In the genomic region with DNA sequence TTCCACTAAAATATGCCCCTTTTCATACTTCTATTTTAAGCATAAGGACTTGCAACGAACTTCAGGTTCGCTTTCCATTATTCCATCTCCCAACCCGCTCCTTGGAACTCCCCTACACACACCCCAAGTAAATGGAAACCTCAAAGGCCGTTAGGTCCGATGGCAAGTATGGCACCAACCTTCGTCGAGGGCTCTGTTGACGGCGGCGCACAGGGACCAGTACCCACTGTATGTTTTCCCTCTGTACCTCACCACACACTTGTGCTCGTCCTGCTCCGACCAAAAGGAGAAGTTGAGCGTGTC, we compare ENCODE assay signal across 8 cellular contexts. TPM values are rescaled to one million over a fixed set of nuclear protein-coding genes. Genes with fewer than 3 reads are reported as not detected.
DNase-seq lines count a peak whose midpoint lies in the region; ATAC-seq and TF ChIP-seq lines count a peak whose summit lies in the region.

No MANE protein-coding gene starts in this region.

- WGBS in heart right ventricle, 2 donors = 20 to 23% methylated on average over 13 of the region's 13 CpGs

- H3K27ac ChIP-seq in BLaER1 treated with 17β-estradiol and CSF1 and Interleukin-3, amounts not matched to agents 10 nM and 100 nM = peak overlapping the region in 1 of 11 experiments; percentile 53; a peak in 1 of 22 replicates
- H3K27ac ChIP-seq in WERI-Rb-1 (peak overlapping the region; percentile 94), heart right ventricle (peak overlapping the region; percentile 28 to 92 (median 88)), skin epidermis (peak overlapping the region; percentile 47 to 95 (median 89))

- no peaks in the 10 kb centered on the region for H4K20me1 ChIP-seq in BLaER1 treated with 17β-estradiol and CSF1 and Interleukin-3, amounts not matched to agents 10 nM and 100 nM

- no peak for ATAC-seq in heart right ventricle
- no peak for ATAC-seq in HG03457 (IDR thresholded peaks at IDR 0.05; ENCODE audit: unreplicated experiment)

- DNase-seq in HFF-Myc (ENCODE audit: extremely low read depth, low read depth) (no peak), WERI-Rb-1 (peak; percentile 21), heart right ventricle (no peak), A172 (ENCODE audit: low spot score) (no peak)
- no peak for DNase-seq in stimulated activated CD4-positive, alpha-beta T cell treated with anti-CD3 and anti-CD28 coated beads, Interleukin-2, amount 100 ng/mL, for 48 hours

- peaks cover 0 to 5% (median 0%) of the 10 kb centered on the region in 11 experiments; a peak in 1 of 22 replicates for H3K36me3 ChIP-seq in BLaER1 treated with 17β-estradiol and CSF1 and Interleukin-3, amounts not matched to agents 10 nM and 100 nM
- H3K36me3 ChIP-seq in WERI-Rb-1 (peaks cover 37% of the 10 kb centered on the region), heart right ventricle (peaks cover 0 to 41% (median 11%) of the 10 kb centered on the region in 9 donors)

- TF ChIP-seq CTCF in HFF-Myc (IDR thresholded peaks at IDR 0.05; ENCODE audit: low read depth, low read length, missing control alignments) (no peak), WERI-Rb-1 (IDR thresholded peaks at IDR 0.05; ENCODE audit: low read depth, low read length) (no peak), heart right ventricle (IDR thresholded peaks at IDR 0.05) (no peak)

- intact Hi-C loops in heart right ventricle (cut with DNase I) = loop anchor here in 5 of 10 donors (1.0 to 10.0 kb wide), 5 partner anchors 23 to 306 kb away; no protein-coding TSS in a partner anchor

- H3K4me1 ChIP-seq in BLaER1 treated with 17β-estradiol and CSF1 and Interleukin-3, amounts not matched to agents 10 nM and 100 nM = peaks cover 0 to 12% (median 6%) of the 10 kb centered on the region in 10 experiments; a peak in 10 of 20 replicates
- H3K4me1 ChIP-seq in heart right ventricle = peaks cover 4 to 23% (median 17%) of the 10 kb centered on the region in 9 donors

- H3K27me3 ChIP-seq in BLaER1 treated with 17β-estradiol and CSF1 and Interleukin-3, amounts not matched to agents 10 nM and 100 nM = peaks cover 30 to 46% (median 42%) of the 10 kb centered on the region in 11 experiments
- H3K27me3 ChIP-seq in WERI-Rb-1 (ENCODE audit: insufficient read depth, low read depth, severe bottlenecking) (no peaks in the 10 kb centered on the region), heart right ventricle (no peaks in the 10 kb centered on the region)

- H3K9me3 ChIP-seq in BLaER1 treated with 17β-estradiol and CSF1 and Interleukin-3, amounts not matched to agents 10 nM and 100 nM (replicated peaks in 1 of 11) = peaks cover 0 to 25% (median 17%) of the 10 kb centered on the region in 11 experiments; a peak in 20 of 22 replicates
- H3K9me3 ChIP-seq in WERI-Rb-1 (ENCODE audit: severe bottlenecking) (no peaks in the 10 kb centered on the region), heart right ventricle (no peaks in the 10 kb centered on the region)

- H3K9ac ChIP-seq in BLaER1 treated with 17β-estradiol and CSF1 and Interleukin-3, amounts not matched to agents 10 nM and 100 nM = peak overlapping the region in 1 of 11 experiments; percentile 49; a peak in 2 of 22 replicates

- peak overlapping the region; percentile 44 to 95 (median 64); a peak in 20 of 22 replicates for H3K4me2 ChIP-seq in BLaER1 treated with 17β-estradiol and CSF1 and Interleukin-3, amounts not matched to agents 10 nM and 100 nM

- H3K4me3 ChIP-seq in BLaER1 treated with 17β-estradiol and CSF1 and Interleukin-3, amounts not matched to agents 10 nM and 100 nM = peak overlapping the region; percentile 23 to 64 (median 46); a peak in 16 of 20 replicates
- H3K4me3 ChIP-seq in HFF-Myc (replicated peaks; ENCODE audit: low read depth, low read length) = peak overlapping the region; percentile 50
- H3K4me3 ChIP-seq in WERI-Rb-1 (ENCODE audit: low read depth, low read length) = peak overlapping the region; percentile 87
- H3K4me3 ChIP-seq in heart right ventricle = peak overlapping the region; percentile 60 to 85 (median 80)
- peak overlapping the region; percentile 50 to 67 (median 61) for H3K4me3 ChIP-seq in skin epidermis

RNA-seq across cellular contexts. Expression of gene HNRNPK, which starts 24.1 kb away (rescaled TPM):
- total RNA-seq in heart right ventricle = 100 to 1,000 TPM; 269 to 351 (median 326) TPM
- 100 to 1,000 TPM; 129 to 239 TPM for polyA plus RNA-seq in heart right ventricle
- 631 and 694 TPM in 2 replicates for total RNA-seq in A172 (2014; rRNA removed; shearing (Covaris generic))

RNA-seq across cellular contexts. Expression of gene RMI1, which starts 24.7 kb away (rescaled TPM):
- 1 to 10 TPM; 4.2 to 9.7 (median 5.8) TPM for total RNA-seq in heart right ventricle
- polyA plus RNA-seq in heart right ventricle = 1 to 10 TPM; 2.4 to 2.6 TPM
- total RNA-seq in A172 (2014; rRNA removed; shearing (Covaris generic)) = 16.3 and 18.7 TPM in 2 replicates

RNA-seq across cellular contexts. Expression of gene KIF27, which starts 34.7 kb away (rescaled TPM):
- total RNA-seq in heart right ventricle = 1 to 10 TPM; 2.1 to 6.3 (median 3.2) TPM
- 1 to 10 TPM in 1 of 2 donors, under 1 TPM in 1; 0.57 to 1.9 TPM for polyA plus RNA-seq in heart right ventricle
- total RNA-seq in A172 (2014; rRNA removed; shearing (Covaris generic)) = 3.1 and 3.3 TPM in 2 replicates
